1 cellular context compared by ENCODE assay signal in the genomic region with DNA sequence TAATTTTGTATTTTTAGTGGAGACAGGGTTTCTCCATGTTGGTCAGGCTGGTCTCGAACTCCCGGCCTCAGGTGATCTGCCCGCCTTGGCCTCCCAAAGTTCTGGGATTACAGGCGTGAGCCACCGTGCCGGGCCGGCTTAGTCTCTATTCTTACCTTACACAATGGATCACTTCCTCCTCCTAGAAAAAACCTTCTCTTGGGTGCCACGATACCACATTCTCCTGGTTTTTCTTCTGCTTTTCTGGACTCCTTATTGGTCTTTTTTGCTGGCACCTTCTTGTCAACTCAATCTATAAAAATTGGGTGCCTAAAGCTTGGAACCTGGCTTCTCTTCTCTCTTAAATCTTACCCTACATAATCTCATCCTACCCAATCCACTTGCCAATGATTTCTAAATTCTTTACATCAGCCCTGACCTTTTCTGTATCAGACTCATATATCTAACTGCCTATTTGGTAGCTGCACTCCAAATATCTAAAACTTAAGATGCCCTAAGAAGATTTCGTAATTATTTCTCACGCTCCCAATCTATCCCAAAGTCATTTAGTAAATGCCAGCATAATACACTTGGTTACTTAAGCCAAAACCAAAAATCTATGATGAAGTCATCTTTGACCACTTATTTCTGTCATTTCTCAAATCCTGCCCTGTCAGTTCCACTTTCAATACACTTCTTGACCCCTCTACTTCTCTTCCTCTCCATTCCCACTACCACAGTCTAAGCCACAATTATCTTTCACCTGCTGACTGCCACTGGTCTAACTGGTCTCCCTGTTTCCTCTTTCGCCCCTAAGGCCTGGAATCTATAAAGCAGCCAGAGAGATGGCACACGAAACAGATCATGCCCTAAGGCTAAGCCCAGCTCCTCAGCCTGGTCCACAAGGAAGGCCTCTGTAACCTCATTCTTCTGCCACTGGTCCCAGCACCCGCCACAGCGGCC.
TF ChIP-seq lines count a peak whose summit lies in the region.

No MANE protein-coding gene starts in this region.

TF ChIP-seq in IMR-90, 13 proteins besides CTCF, POLR2A, EP300 and RAD21:
- TF ChIP-seq CEBPB (IDR thresholded peaks at IDR 0.05; ENCODE audit: low read depth, low read length) (peak; percentile 47; the same call in 1 of the 2 replicates), MAZ (IDR thresholded peaks at IDR 0.05; ENCODE audit: borderline replicate concordance, low read depth, low read length) (no peak)
